ENCODE assay signal across 24 cellular contexts in the genomic region with DNA sequence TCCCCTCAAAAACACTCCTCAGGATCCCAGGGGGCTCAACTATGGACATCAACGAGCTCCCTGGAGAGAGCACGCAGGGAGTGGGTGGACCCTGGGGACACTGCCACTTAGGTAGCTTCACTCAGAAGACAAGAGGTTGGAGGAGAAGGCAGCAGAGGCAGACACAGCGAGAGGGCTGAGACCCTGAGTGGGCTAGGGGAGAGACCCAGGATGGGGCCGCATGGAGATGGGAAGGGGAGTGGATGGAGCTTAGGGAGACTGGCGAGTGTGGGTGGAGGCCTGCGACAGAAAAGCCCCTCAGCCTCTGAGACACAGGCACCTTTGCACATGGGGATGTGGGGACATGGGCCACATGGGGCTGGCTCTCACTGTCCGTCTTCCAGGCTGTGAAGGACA.
"Had no signal": no experiment of that assay in that cellular context is flagged by ENCODE, and none has a peak within 500 bp of the region (broad histone marks: within the 10 kb centered on the region; RNA-seq: fewer than 3 reads in every experiment).

No MANE protein-coding gene starts in this region.

- DNase-seq: activated CD4-positive, alpha-beta memory T cell treated with anti-CD3 and anti-CD28 coated beads for 36 hours; activated CD4-positive, alpha-beta T cell treated with anti-CD3 and anti-CD28 coated beads for 36 hours; activated CD4-positive, CD25-positive, alpha-beta regulatory T cell; activated effector memory CD4-positive, alpha-beta T cell treated with Interleukin-2 at 50 U/mL for 16 hours; activated naive CD4-positive, alpha-beta T cell treated with Interleukin-2 at 50 U/mL for 16 hours; activated T-cell treated with anti-CD3 and anti-CD28 coated beads for 4 hours; activated T-cell treated with anti-CD3 and anti-CD28 coated beads, Interleukin-2, amount 50 U/mL, for 72 hours; amygdala; caudate nucleus; cortex of kidney; foreskin fibroblast; hippocampal formation; kidney; right lobe of liver; stimulated activated CD4-positive, alpha-beta T cell treated with anti-CD3 and anti-CD28 coated beads, Interleukin-4, amount 100 ng/mL, for 24 hours; thyroid gland; upper lobe of left lung had no signal

- H3K4me1 ChIP-seq: right lobe of liver, thyroid gland, upper lobe of left lung had no signal

- H3K36me3 Mint-ChIP-seq: activated CD4-positive, alpha-beta memory T cell treated with anti-CD3 and anti-CD28 coated beads for 36 hours; activated CD8-positive, alpha-beta memory T cell treated with anti-CD3 and anti-CD28 coated beads, Interleukin-2, amount 10 ng/mL, durations not matched to agents 7 days and 5 days; natural killer cell; stimulated activated effector memory CD8-positive, alpha-beta T cell treated with anti-CD3 and anti-CD28 coated beads, Interleukin-12 subunit alpha, Interleukin-12 subunit beta, amount 100 ng/mL, for 72 hours had no signal

- H3K9me3 ChIP-seq: ovary, right lobe of liver, stomach, thyroid gland, upper lobe of left lung had no signal

- H3K9me3 Mint-ChIP-seq: activated CD4-positive, alpha-beta memory T cell treated with anti-CD3 and anti-CD28 coated beads for 36 hours; activated T-cell treated with anti-CD3 and anti-CD28 coated beads, Interleukin-2, amount 50 U/mL, for 72 hours; natural killer cell; stimulated activated effector memory CD8-positive, alpha-beta T cell treated with anti-CD3 and anti-CD28 coated beads, Interleukin-12 subunit alpha, Interleukin-12 subunit beta, amount 100 ng/mL, for 72 hours had no signal

- H3K27ac Mint-ChIP-seq: activated CD4-positive, alpha-beta memory T cell treated with anti-CD3 and anti-CD28 coated beads for 36 hours; activated CD4-positive, alpha-beta T cell treated with anti-CD3 and anti-CD28 coated beads for 36 hours; activated CD8-positive, alpha-beta memory T cell treated with anti-CD3 and anti-CD28 coated beads, Interleukin-2, amount 10 ng/mL, durations not matched to agents 7 days and 5 days; activated T-cell treated with anti-CD3 and anti-CD28 coated beads, Interleukin-2, amount 50 U/mL, for 72 hours; natural killer cell; progenitor cell of endocrine pancreas; stimulated activated effector memory CD8-positive, alpha-beta T cell treated with anti-CD3 and anti-CD28 coated beads, Interleukin-12 subunit alpha, Interleukin-12 subunit beta, amount 100 ng/mL, for 72 hours had no signal

- H3K27me3 Mint-ChIP-seq: activated CD4-positive, alpha-beta memory T cell treated with anti-CD3 and anti-CD28 coated beads for 36 hours; activated CD4-positive, alpha-beta T cell treated with anti-CD3 and anti-CD28 coated beads for 36 hours; activated CD8-positive, alpha-beta memory T cell treated with anti-CD3 and anti-CD28 coated beads, Interleukin-2, amount 10 ng/mL, durations not matched to agents 7 days and 5 days had no signal

- ATAC-seq: activated CD4-positive, alpha-beta T cell treated with anti-CD3 and anti-CD28 coated beads for 36 hours; activated CD8-positive, alpha-beta memory T cell treated with anti-CD3 and anti-CD28 coated beads, Interleukin-2, amount 10 ng/mL, durations not matched to agents 7 days and 5 days; activated T-cell treated with anti-CD3 and anti-CD28 coated beads, Interleukin-2, amount 50 U/mL, for 72 hours; natural killer cell; stimulated activated effector memory CD8-positive, alpha-beta T cell treated with anti-CD3 and anti-CD28 coated beads, Interleukin-12 subunit alpha, Interleukin-12 subunit beta, amount 100 ng/mL, for 72 hours had no signal

- H3K36me3 ChIP-seq: ovary, right lobe of liver, stomach, thyroid gland, upper lobe of left lung had no signal

- H3K27ac ChIP-seq: ovary, right lobe of liver, SK-N-MC, stomach, thyroid gland, upper lobe of left lung had no signal

- H3K4me3 ChIP-seq: ovary, right lobe of liver, SK-N-MC, stomach, thyroid gland, upper lobe of left lung had no signal

- H3K4me3 Mint-ChIP-seq: activated CD4-positive, alpha-beta memory T cell treated with anti-CD3 and anti-CD28 coated beads for 36 hours; activated CD4-positive, alpha-beta T cell treated with anti-CD3 and anti-CD28 coated beads for 36 hours; activated CD8-positive, alpha-beta memory T cell treated with anti-CD3 and anti-CD28 coated beads, Interleukin-2, amount 10 ng/mL, durations not matched to agents 7 days and 5 days; activated T-cell treated with anti-CD3 and anti-CD28 coated beads, Interleukin-2, amount 50 U/mL, for 72 hours; natural killer cell; stimulated activated effector memory CD8-positive, alpha-beta T cell treated with anti-CD3 and anti-CD28 coated beads, Interleukin-12 subunit alpha, Interleukin-12 subunit beta, amount 100 ng/mL, for 72 hours had no signal

- H3K27me3 ChIP-seq: ovary, right lobe of liver, stomach, thyroid gland, upper lobe of left lung had no signal
